Comparison of ENCODE assay signal across 1 cellular context in the genomic region with DNA sequence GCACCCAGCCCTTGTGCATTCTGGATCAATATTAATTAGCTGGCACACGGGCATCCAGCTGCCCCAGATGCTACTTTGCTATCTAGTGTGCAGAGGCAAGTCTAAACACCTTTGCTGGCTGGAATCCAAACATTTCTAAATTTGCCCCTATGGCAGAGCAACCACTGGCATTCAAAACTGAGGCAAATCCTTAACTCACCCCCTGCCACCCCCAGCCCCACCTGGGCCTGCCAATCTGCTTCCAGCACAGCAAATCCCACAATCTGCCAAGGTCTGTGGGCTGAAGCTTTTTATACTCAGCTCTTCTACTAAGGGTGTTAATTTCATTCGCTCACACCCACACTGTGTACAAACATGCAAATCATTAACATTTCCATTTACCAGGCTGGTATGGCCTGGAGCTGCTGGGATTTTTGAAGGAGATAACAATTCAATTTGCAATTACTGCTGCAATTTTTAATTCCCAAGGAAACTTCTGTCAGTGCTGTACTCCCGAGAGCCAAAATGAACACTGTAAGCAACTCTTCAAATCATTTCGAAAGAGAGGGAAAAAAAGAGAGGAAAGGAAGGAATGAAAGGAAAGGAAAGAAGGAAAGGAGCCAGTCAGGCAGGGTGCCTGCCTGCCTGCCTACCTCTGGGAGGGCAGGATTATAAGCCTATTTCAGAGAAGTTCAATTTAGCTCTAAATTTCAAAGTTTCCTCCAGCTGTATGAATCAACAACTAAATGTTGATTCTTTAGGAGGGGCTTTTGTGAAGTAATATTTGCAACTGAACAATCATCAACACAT.
TF ChIP-seq lines count a peak whose summit lies in the region.

No MANE protein-coding gene starts in this region.

TF ChIP-seq in H1, 55 proteins besides CTCF, POLR2A, EP300 and RAD21 (continued from another document):
- TF ChIP-seq, protein P1, sequence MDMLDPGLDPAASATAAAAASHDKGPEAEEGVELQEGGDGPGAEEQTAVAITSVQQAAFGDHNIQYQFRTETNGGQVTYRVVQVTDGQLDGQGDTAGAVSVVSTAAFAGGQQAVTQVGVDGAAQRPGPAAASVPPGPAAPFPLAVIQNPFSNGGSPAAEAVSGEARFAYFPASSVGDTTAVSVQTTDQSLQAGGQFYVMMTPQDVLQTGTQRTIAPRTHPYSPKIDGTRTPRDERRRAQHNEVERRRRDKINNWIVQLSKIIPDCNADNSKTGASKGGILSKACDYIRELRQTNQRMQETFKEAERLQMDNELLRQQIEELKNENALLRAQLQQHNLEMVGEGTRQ (IDR thresholded peaks at IDR 0.05; ENCODE audit: low read length): no peak
- no peak for TF ChIP-seq SIX5 (IDR thresholded peaks at IDR 0.05; ENCODE audit: low read depth, low read length)
- no peak for TF ChIP-seq EGR1 (IDR thresholded peaks at IDR 0.05; ENCODE audit: borderline replicate concordance, low read depth, low read length)
- no peak for TF ChIP-seq HDAC6 (IDR thresholded peaks at IDR 0.05; ENCODE audit: low read depth, low read length)
